In the genomic region with DNA sequence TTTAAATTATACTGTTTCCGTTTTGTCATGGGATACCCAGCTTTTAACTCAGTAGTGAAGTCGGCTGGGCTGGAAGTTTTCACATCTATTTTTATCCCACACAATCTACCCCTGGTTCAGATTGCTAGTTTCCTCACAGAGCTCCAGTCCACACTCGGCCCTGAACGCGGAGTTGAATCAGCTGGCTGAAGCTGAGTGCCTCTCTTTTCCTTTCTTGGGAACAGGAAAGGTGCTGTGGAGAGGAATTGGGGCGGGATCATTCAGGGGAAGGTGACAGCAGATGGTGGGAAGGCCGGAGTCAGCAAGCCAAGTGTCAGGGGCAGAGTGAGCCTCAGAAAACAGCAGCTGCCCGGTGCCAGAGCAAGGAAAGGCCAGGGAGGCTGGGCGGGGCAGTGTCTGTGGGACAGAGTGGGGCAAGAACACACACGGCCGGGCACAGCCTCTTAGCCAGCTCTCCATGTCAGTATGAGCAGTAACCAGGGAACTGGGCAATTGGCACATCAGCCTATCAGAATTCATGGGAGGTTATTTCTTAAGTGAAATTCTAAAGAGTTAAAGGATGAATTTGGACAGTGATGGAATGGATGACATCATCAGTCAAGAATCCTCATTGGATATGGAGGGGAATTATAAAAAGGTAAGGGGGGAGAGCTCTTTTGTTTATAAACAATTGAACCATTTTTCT, we compare ENCODE assay signal across 8 cellular contexts. TPM values are rescaled to one million over a fixed set of nuclear protein-coding genes. Genes with fewer than 3 reads are reported as not detected.
DNase-seq lines count a peak whose midpoint lies in the region; ATAC-seq and TF ChIP-seq lines count a peak whose summit lies in the region.

No MANE protein-coding gene starts in this region.

- H3K27ac Mint-ChIP-seq in activated CD4-positive, alpha-beta T cell treated with anti-CD3 and anti-CD28 coated beads, Interleukin-2, amount 10 ng/mL, durations not matched to agents 24 days and 14 days, result no peak overlapping the region

- H3K36me3 Mint-ChIP-seq in activated CD4-positive, alpha-beta T cell treated with anti-CD3 and anti-CD28 coated beads, Interleukin-2, amount 10 ng/mL, durations not matched to agents 24 days and 14 days (ENCODE audit: low read depth), result no peaks in the 10 kb centered on the region

- peak overlapping the region; percentile 95 for H3K27ac ChIP-seq in RWPE1

- H3K4me1 Mint-ChIP-seq in activated CD4-positive, alpha-beta T cell treated with anti-CD3 and anti-CD28 coated beads, Interleukin-2, amount 10 ng/mL, durations not matched to agents 24 days and 14 days, result no peaks in the 10 kb centered on the region

- 26 to 37% methylated on average over 11 of the region's 11 CpGs for WGBS in lower leg skin, 2 donors

- H3K4me3 Mint-ChIP-seq in activated CD4-positive, alpha-beta T cell treated with anti-CD3 and anti-CD28 coated beads, Interleukin-2, amount 10 ng/mL, durations not matched to agents 24 days and 14 days, result no peak overlapping the region

- CTCF ChIA-PET in RWPE1 (lab: Yijun Ruan, JAX), result interaction anchor here (0.5 to 1.5 kb wide), 4 partner anchors 8 to 634 kb away, joined by 3 to 4 read pairs (median 3); no protein-coding TSS in a partner anchor

- H3K9me3 Mint-ChIP-seq in activated CD4-positive, alpha-beta T cell treated with anti-CD3 and anti-CD28 coated beads, Interleukin-2, amount 10 ng/mL, durations not matched to agents 24 days and 14 days, result no peaks in the 10 kb centered on the region

- intact Hi-C loops in posterior cingulate gyrus (cut with DNase I), result no loop called here
- intact Hi-C loops in lower leg skin (cut with DNase I; ENCODE audit: low total_unique reads), result no loop called here
- intact Hi-C loops in activated CD4-positive, alpha-beta T cell treated with anti-CD3 and anti-CD28 coated beads, Interleukin-2, amount 10 ng/mL, durations not matched to agents 24 days and 14 days (cut with micrococcal nuclease), result no loop called here

- DNase-seq in RWPE1 (ENCODE audit: low spot score) (peak; percentile 60), globus pallidus (ENCODE audit: low spot score) (peak; percentile 86), posterior cingulate gyrus (peak in 8 of 10 donors; percentile 45 to 92 (median 64)), lower leg skin (ENCODE audit: low spot score in 2 of 2) (no peak), NCI-H187 (lab: John Stamatoyannopoulos, UW) (no peak)
- DNase-seq in activated effector memory CD4-positive, alpha-beta T cell treated with anti-CD3 and anti-CD28 coated beads, Interleukin-2, amount 50 U/mL, for 16 hours, result no peak
- DNase-seq in activated CD4-positive, alpha-beta T cell treated with anti-CD3 and anti-CD28 coated beads, Interleukin-2, amount 10 ng/mL, durations not matched to agents 24 days and 14 days, result no peak

- H3K4me3 ChIP-seq in lower leg skin (ENCODE audit: low read depth, poor library complexity, severe bottlenecking), result no peak overlapping the region

- peaks cover 26% of the 10 kb centered on the region for H3K27me3 Mint-ChIP-seq in activated CD4-positive, alpha-beta T cell treated with anti-CD3 and anti-CD28 coated beads, Interleukin-2, amount 10 ng/mL, durations not matched to agents 24 days and 14 days

- TF ChIP-seq POLR2A in lower leg skin (IDR thresholded peaks at IDR 0.05), result no peak

- peak; percentile 57 for ATAC-seq in GM19395 (IDR thresholded peaks at IDR 0.05; ENCODE audit: unreplicated experiment)

- POLR2A ChIA-PET in RWPE1 (lab: Yijun Ruan, JAX; ENCODE audit: low non-redundant PET), result no interaction called here

- TF ChIP-seq CTCF in RWPE1 (conservative IDR thresholded peaks at IDR 0.05; ENCODE audit: low read depth) (no peak), lower leg skin (IDR thresholded peaks at IDR 0.05) (no peak)

RNA-seq across cellular contexts. Expression of a gene that starts 13.3 kb away (rescaled TPM):
- total RNA-seq in lower leg skin, result 1 to 10 TPM in 2 of 4 donors, under 1 TPM in 2; 0.15 to 1.5 (median 0.78) TPM
- total RNA-seq in activated CD4-positive, alpha-beta T cell treated with anti-CD3 and anti-CD28 coated beads, Interleukin-2, amount 10 ng/mL, durations not matched to agents 24 days and 14 days, result 0.05 TPM in 1 of 2 replicates, not detected in the other

Comparison
In these comparisons a context has a peak if more than half of its experiments do, and no peak if none do; other contexts are left out.
1. DNase-seq: peak in RWPE1 (single experiment), globus pallidus (single experiment) and posterior cingulate gyrus (8 of 10); none in lower leg skin (0 of 2), NCI-H187 (0 of 2), activated effector memory CD4-positive, alpha-beta T cell treated with anti-CD3 and anti-CD28 coated beads, Interleukin-2, amount 50 U/mL, for 16 hours (single experiment) and activated CD4-positive, alpha-beta T cell treated with anti-CD3 and anti-CD28 coated beads, Interleukin-2, amount 10 ng/mL, durations not matched to agents 24 days and 14 days (single experiment).